ENCODE assay signal across 14 cellular contexts in the genomic region with DNA sequence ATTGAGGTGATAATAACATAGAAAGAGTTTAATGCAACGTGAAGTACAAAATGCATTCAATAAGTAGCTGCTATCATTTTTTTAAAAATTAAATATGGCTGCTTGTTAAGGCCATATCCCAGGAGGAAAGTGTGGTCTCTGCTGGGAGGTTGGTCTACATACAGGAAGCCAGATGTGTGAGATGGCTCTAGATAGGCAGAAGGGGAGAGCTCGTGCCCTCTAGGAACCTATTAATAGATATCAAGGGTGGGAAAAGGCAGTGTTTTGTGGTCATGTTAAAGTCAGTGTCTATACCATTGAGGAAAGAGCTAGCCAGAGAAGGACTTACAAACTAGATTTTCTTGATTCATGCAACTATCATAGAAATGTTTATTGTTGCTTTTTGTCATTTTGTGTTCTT.
A peak's percentile ranks its signal among the peaks of the same experiment; 100 is the strongest.
DNase-seq lines count a peak whose midpoint lies in the region; ATAC-seq and TF ChIP-seq lines count a peak whose summit lies in the region.
"Had no signal": no experiment of that assay in that cellular context is flagged by ENCODE, and none has a peak within 500 bp of the region (broad histone marks: within the 10 kb centered on the region; RNA-seq: fewer than 3 reads in every experiment).

No MANE protein-coding gene starts in this region.

- H3K4me1 Mint-ChIP-seq in natural killer cell: peaks cover 60 to 64% of the 10 kb centered on the region in 2 donors
- peaks cover 33 to 38% of the 10 kb centered on the region in 2 donors for H3K4me1 Mint-ChIP-seq in natural killer cell treated with Interleukin-12 subunit alpha and Interleukin-12 subunit beta and Interleukin-15 and Interleukin-18, amount 100 ng/mL, for 72 hours (ENCODE audit: low read depth in 2 of 2)

- TF ChIP-seq POLR2A in esophagus muscularis mucosa (IDR thresholded peaks at IDR 0.05; ENCODE audit: low read depth): no peak

- H3K27ac Mint-ChIP-seq in natural killer cell: peak overlapping the region; percentile 50 to 53
- no peak overlapping the region for H3K27ac Mint-ChIP-seq in natural killer cell treated with Interleukin-12 subunit alpha and Interleukin-12 subunit beta and Interleukin-15 and Interleukin-18, amount 100 ng/mL, for 72 hours
- H3K27ac Mint-ChIP-seq: activated naive CD4-positive, alpha-beta T cell treated with anti-CD3 and anti-CD28 coated beads, Interleukin-2, amount 50 U/mL, for 72 hours had no signal

- H3K36me3 Mint-ChIP-seq in natural killer cell: peaks cover 6% of the 10 kb centered on the region
- peaks cover 4% of the 10 kb centered on the region for H3K36me3 Mint-ChIP-seq in natural killer cell treated with Interleukin-12 subunit alpha and Interleukin-12 subunit beta and Interleukin-15 and Interleukin-18, amount 100 ng/mL, for 72 hours

- ATAC-seq in natural killer cell: peak in 1 of 3 donors; percentile 39
- no peak for ATAC-seq in natural killer cell treated with Interleukin-12 subunit alpha and Interleukin-12 subunit beta and Interleukin-15 and Interleukin-18, amount 100 ng/mL, for 72 hours
- peak in 3 of 4 donors; percentile 23 to 52 (median 36) for ATAC-seq in psoas muscle
- ATAC-seq in aorta (ENCODE audit: low FRiP score): no peak
- ATAC-seq: activated naive CD4-positive, alpha-beta T cell treated with anti-CD3 and anti-CD28 coated beads, Interleukin-2, amount 50 U/mL, for 72 hours had no signal

- 59% methylated on average over 2 of the region's 2 CpGs for WGBS in esophagus muscularis mucosa
- 47 to 62% (median 49%) methylated on average over 2 of the region's 2 CpGs for WGBS in psoas muscle, 3 donors
- 57% methylated on average over 2 of the region's 2 CpGs for WGBS in aorta, 2 donors

- no peaks in the 10 kb centered on the region for H3K9me3 Mint-ChIP-seq in natural killer cell
- H3K9me3 Mint-ChIP-seq in natural killer cell treated with Interleukin-12 subunit alpha and Interleukin-12 subunit beta and Interleukin-15 and Interleukin-18, amount 100 ng/mL, for 72 hours: no peaks in the 10 kb centered on the region
- H3K9me3 Mint-ChIP-seq: activated naive CD4-positive, alpha-beta T cell treated with anti-CD3 and anti-CD28 coated beads, Interleukin-2, amount 50 U/mL, for 72 hours had no signal

- no peaks in the 10 kb centered on the region for H3K27me3 Mint-ChIP-seq in natural killer cell (ENCODE audit: low read depth in 2 of 2)
- H3K27me3 Mint-ChIP-seq in natural killer cell treated with Interleukin-12 subunit alpha and Interleukin-12 subunit beta and Interleukin-15 and Interleukin-18, amount 100 ng/mL, for 72 hours: no peaks in the 10 kb centered on the region

- no peak overlapping the region for H3K4me3 ChIP-seq in esophagus muscularis mucosa
- peak overlapping the region; percentile 18 for H3K4me3 ChIP-seq in psoas muscle
- H3K4me3 ChIP-seq in aorta (ENCODE audit: low read length in 2 of 2): no peak overlapping the region
- H3K4me3 ChIP-seq: SK-N-MC, spleen had no signal

- DNase-seq in natural killer cell: no peak
- no peak for DNase-seq in natural killer cell treated with Interleukin-12 subunit alpha and Interleukin-12 subunit beta and Interleukin-15 and Interleukin-18, amount 100 ng/mL, for 72 hours (ENCODE audit: low spot score)
- DNase-seq in esophagus muscularis mucosa (ENCODE audit: extremely low spot score): no peak
- no peak for DNase-seq in psoas muscle
- DNase-seq in aorta: no peak
- no peak for DNase-seq in NCI-H82 treated with DMSO at 0.1 percent for 48 hours (lab: John Stamatoyannopoulos, UW; ENCODE audit: unreplicated experiment)
- no peak for DNase-seq in activated effector memory CD4-positive, alpha-beta T cell treated with Interleukin-2 at 50 U/mL for 16 hours
- no peak for DNase-seq in stimulated activated CD4-positive, alpha-beta T cell treated with anti-CD3 and anti-CD28 coated beads, Interleukin-15, amount 100 ng/mL, for 24 hours
- DNase-seq: activated CD4-positive, CD25-positive, alpha-beta regulatory T cell; activated CD8-positive, alpha-beta memory T cell treated with anti-CD3 and anti-CD28 coated beads, Interleukin-2, amount 50 U/mL, for 48 hours; DMS53; spleen had no signal

- H3K36me3 ChIP-seq in esophagus muscularis mucosa (peaks cover 0 to 4% (median 0%) of the 10 kb centered on the region in 4 donors), psoas muscle (ENCODE audit: insufficient read depth in 1 of 2, low read depth in 1 of 2) (no peaks in the 10 kb centered on the region), aorta (ENCODE audit: control insufficient read depth in 1 of 2, insufficient read depth in 2 of 2, low read length in 1 of 2) (no peaks in the 10 kb centered on the region)

- H3K27ac ChIP-seq in esophagus muscularis mucosa (replicated peaks in 1 of 4) (peak overlapping the region; percentile 79 to 84 (median 82)), psoas muscle (peak overlapping the region; percentile 90), aorta (ENCODE audit: low read depth in 1 of 2, low read length in 2 of 2) (peak overlapping the region; percentile 76 to 96)

- no peak overlapping the region for H3K4me3 Mint-ChIP-seq in natural killer cell
- H3K4me3 Mint-ChIP-seq in natural killer cell treated with Interleukin-12 subunit alpha and Interleukin-12 subunit beta and Interleukin-15 and Interleukin-18, amount 100 ng/mL, for 72 hours: no peak overlapping the region

- TF ChIP-seq EP300 in esophagus muscularis mucosa (IDR thresholded peaks at IDR 0.05): no peak

- peaks cover 75 to 100% (median 93%) of the 10 kb centered on the region in 4 donors for H3K4me1 ChIP-seq in esophagus muscularis mucosa
- H3K4me1 ChIP-seq in psoas muscle: peaks cover 90% of the 10 kb centered on the region
- peaks cover 10% of the 10 kb centered on the region in 2 donors for H3K4me1 ChIP-seq in aorta (ENCODE audit: control insufficient read depth in 1 of 2, insufficient read depth in 2 of 2, low read length in 2 of 2)

- intact Hi-C loops in natural killer cell (cut with micrococcal nuclease): no loop called here
- intact Hi-C loops in esophagus muscularis mucosa (cut with DNase I): loop anchor here (5.0 kb wide), 1 partner anchor 73 kb away; no protein-coding TSS in a partner anchor
- intact Hi-C loops in psoas muscle (cut with DNase I): loop anchor here (5.0 kb wide), 2 partner anchors 43 to 73 kb away; no protein-coding TSS in a partner anchor
- intact Hi-C loops in aorta (cut with DNase I): loop anchor here (5.0 kb wide), 2 partner anchors 38 to 68 kb away; no protein-coding TSS in a partner anchor

- TF ChIP-seq CTCF in natural killer cell (IDR thresholded peaks at IDR 0.05): no peak
- no peak for TF ChIP-seq CTCF in esophagus muscularis mucosa (IDR thresholded peaks at IDR 0.05)
- no peak for TF ChIP-seq CTCF in psoas muscle (IDR thresholded peaks at IDR 0.05)

- H3K27me3 ChIP-seq in esophagus muscularis mucosa (no peaks in the 10 kb centered on the region), psoas muscle (ENCODE audit: insufficient read depth in 3 of 3, low read length in 2 of 3) (no peaks in the 10 kb centered on the region), aorta (ENCODE audit: control insufficient read depth in 1 of 2, insufficient read depth in 2 of 2, low read length in 1 of 2) (no peaks in the 10 kb centered on the region)
- H3K27me3 ChIP-seq: spleen had no signal

- H3K9me3 ChIP-seq in esophagus muscularis mucosa: no peaks in the 10 kb centered on the region
- H3K9me3 ChIP-seq in psoas muscle: no peaks in the 10 kb centered on the region
- H3K9me3 ChIP-seq in aorta (ENCODE audit: control insufficient read depth, low read length): no peaks in the 10 kb centered on the region
- H3K9me3 ChIP-seq: spleen had no signal

Comparison
In these comparisons a context has a peak if more than half of its experiments do, and no peak if none do; other contexts are left out.
1. H3K27ac Mint-ChIP-seq: peak in natural killer cell (2 of 2); none in natural killer cell treated with Interleukin-12 subunit alpha and Interleukin-12 subunit beta and Interleukin-15 and Interleukin-18, amount 100 ng/mL, for 72 hours (0 of 2).
2. ATAC-seq: peak in psoas muscle (3 of 4); none in natural killer cell treated with Interleukin-12 subunit alpha and Interleukin-12 subunit beta and Interleukin-15 and Interleukin-18, amount 100 ng/mL, for 72 hours (0 of 2) and aorta (single experiment).
3. Peak in every context shown above with its lines, with median percentiles within 50 percentile points of each other: H3K27ac ChIP-seq.